ENCODE assay signal across 17 cellular contexts in genomic region chr3:10285742-10286524, GRCh38. TPM values are rescaled to one million over a fixed set of nuclear protein-coding genes. Genes with fewer than 3 reads are reported as not detected.
DNase-seq lines count a peak whose midpoint lies in the region; TF ChIP-seq lines count a peak whose summit lies in the region.
"Had no signal": no experiment of that assay in that cellular context is flagged by ENCODE, and none has a peak within 500 bp of the region (broad histone marks: within the 10 kb centered on the region; RNA-seq: fewer than 3 reads in every experiment).

No MANE protein-coding gene starts in this region.

- no peaks in the 10 kb centered on the region for H3K79me2 ChIP-seq in Karpas-422 (ENCODE audit: low read length)
- no peaks in the 10 kb centered on the region for H3K79me2 ChIP-seq in neural progenitor cell (ENCODE audit: low read depth)

- no peaks in the 10 kb centered on the region for H3K27me3 ChIP-seq in CD8-positive, alpha-beta memory T cell (ENCODE audit: insufficient read depth, low read length, poor library complexity, severe bottlenecking)
- no peaks in the 10 kb centered on the region for H3K27me3 ChIP-seq in Karpas-422 (ENCODE audit: low read length)
- H3K27me3 ChIP-seq in neural progenitor cell = no peaks in the 10 kb centered on the region
- no peaks in the 10 kb centered on the region for H3K27me3 ChIP-seq in H7 (ENCODE audit: control insufficient read depth, insufficient read depth, low read length)

- H3K9ac ChIP-seq in Karpas-422 (ENCODE audit: low read length) (no peak overlapping the region), neural progenitor cell (no peak overlapping the region)

- TF ChIP-seq CTCF in neural progenitor cell (IDR thresholded peaks at IDR 0.05) (no peak), GM13976 (IDR thresholded peaks at IDR 0.05; ENCODE audit: borderline replicate concordance, control extremely low read depth, extremely low read depth, insufficient read depth, missing control alignments) (no peak)

- no peak overlapping the region for H2AFZ ChIP-seq in Karpas-422 (ENCODE audit: low read length)
- no peak overlapping the region for H2AFZ ChIP-seq in neural progenitor cell (replicated peaks)

- no peaks in the 10 kb centered on the region for H4K20me1 ChIP-seq in Karpas-422 (ENCODE audit: insufficient read depth, low read depth, low read length)
- H4K20me1 ChIP-seq in neural progenitor cell (ENCODE audit: low read depth) = no peaks in the 10 kb centered on the region

- H3K4me1 Mint-ChIP-seq in CD8-positive, alpha-beta memory T cell = peaks cover 24 to 45% (median 24%) of the 10 kb centered on the region in 3 donors
- peaks cover 26% of the 10 kb centered on the region for H3K4me1 Mint-ChIP-seq in neural progenitor cell

- peak overlapping the region in 5 of 8 donors; percentile 29 to 77 (median 51) for H3K27ac Mint-ChIP-seq in CD8-positive, alpha-beta memory T cell
- peak overlapping the region; percentile 90 for H3K27ac Mint-ChIP-seq in neural progenitor cell

- CTCF ChIA-PET in CD8-positive, alpha-beta memory T cell (lab: Charles Lee) = interaction anchor here (0.7 to 2.7 kb wide), 3 partner anchors 145 to 354 kb away, joined by 3 to 13 read pairs (median 3); partner anchors contain the start of genes CRELD1 and VHL

- no peaks in the 10 kb centered on the region for H3K27me3 Mint-ChIP-seq in CD8-positive, alpha-beta memory T cell
- H3K27me3 Mint-ChIP-seq in neural progenitor cell (ENCODE audit: insufficient read depth, low read depth) = peaks cover 2% of the 10 kb centered on the region
- H3K27me3 Mint-ChIP-seq: CD4-positive, CD25-positive, alpha-beta regulatory T cell; central memory CD8-positive, alpha-beta T cell; naive thymus-derived CD8-positive, alpha-beta T cell; T-cell had no signal

- no peaks in the 10 kb centered on the region for H3K9me2 ChIP-seq in Karpas-422 (replicated peaks; ENCODE audit: insufficient read depth, low read length)

- no peak overlapping the region for H3K4me3 Mint-ChIP-seq in CD8-positive, alpha-beta memory T cell
- no peak overlapping the region for H3K4me3 Mint-ChIP-seq in neural progenitor cell
- H3K4me3 Mint-ChIP-seq: CD4-positive, CD25-positive, alpha-beta regulatory T cell; central memory CD8-positive, alpha-beta T cell; T-cell had no signal

- no peaks in the 10 kb centered on the region for H3F3A ChIP-seq in neural progenitor cell (ENCODE audit: low read depth)

- H3K9me3 ChIP-seq in CD8-positive, alpha-beta memory T cell (ENCODE audit: low read length) = no peaks in the 10 kb centered on the region
- H3K9me3 ChIP-seq in Karpas-422 (ENCODE audit: low read length) (no peaks in the 10 kb centered on the region), neural progenitor cell (ENCODE audit: low read depth) (no peaks in the 10 kb centered on the region)

- no peak for DNase-seq in CD8-positive, alpha-beta memory T cell
- DNase-seq in Karpas-422 (no peak), caudate nucleus (lab: John Stamatoyannopoulos, UW) (peak in 41 of 61 donors; percentile 12 to 94 (median 48)), neural progenitor cell (ENCODE audit: low spot score) (no peak), H7 (no peak), foreskin melanocyte (no peak), GM13976 (ENCODE audit: low spot score) (no peak)
- DNase-seq: activated naive CD4-positive, alpha-beta T cell; NCI-H1930; stimulated activated naive CD4-positive, alpha-beta T cell treated with Interleukin-2 at 50 U/mL for 16 hours had no signal

- no peaks in the 10 kb centered on the region for H3K9me3 Mint-ChIP-seq in CD8-positive, alpha-beta memory T cell
- no peaks in the 10 kb centered on the region for H3K9me3 Mint-ChIP-seq in neural progenitor cell
- H3K9me3 Mint-ChIP-seq: CD4-positive, CD25-positive, alpha-beta regulatory T cell; central memory CD8-positive, alpha-beta T cell; naive thymus-derived CD8-positive, alpha-beta T cell; T-cell had no signal

- H3K36me3 ChIP-seq in CD8-positive, alpha-beta memory T cell (ENCODE audit: insufficient read depth, low read length) = peaks cover 20% of the 10 kb centered on the region
- H3K36me3 ChIP-seq in Karpas-422 (ENCODE audit: insufficient read depth, low read length) (peaks cover 18% of the 10 kb centered on the region; the same call in 1 of the 2 replicates), neural progenitor cell (no peaks in the 10 kb centered on the region), H7 (replicated peaks; ENCODE audit: control insufficient read depth, insufficient read depth, low read length) (peaks cover 12% of the 10 kb centered on the region)

- in situ Hi-C loops in GM13976 (cut with MboI; ENCODE audit: low sequenced_read_pairs, unreplicated experiment) = no loop called here

- H3K4me1 ChIP-seq in CD8-positive, alpha-beta memory T cell (ENCODE audit: insufficient read depth, low read length) = peaks cover 15% of the 10 kb centered on the region
- peaks cover 9% of the 10 kb centered on the region for H3K4me1 ChIP-seq in Karpas-422 (ENCODE audit: low read length)
- H3K4me1 ChIP-seq in neural progenitor cell = peaks cover 16% of the 10 kb centered on the region

- no peak overlapping the region for H3K27ac ChIP-seq in CD8-positive, alpha-beta memory T cell (ENCODE audit: low read depth, low read length)
- H3K27ac ChIP-seq in Karpas-422 (ENCODE audit: low read length) (0 out of 2 replicates have a peak overlapping the region, but pooled peaks have one; percentile 11), caudate nucleus (ENCODE audit: low read depth, low read length) (peak overlapping the region; percentile 71), neural progenitor cell (no peak overlapping the region)

- H3K4me2 ChIP-seq in Karpas-422 (ENCODE audit: low read depth, low read length, poor library complexity, severe bottlenecking) (no peak overlapping the region), neural progenitor cell (no peak overlapping the region)

- peaks cover 0 to 69% (median 5%) of the 10 kb centered on the region in 3 donors for H3K36me3 Mint-ChIP-seq in CD8-positive, alpha-beta memory T cell
- peaks cover 8% of the 10 kb centered on the region for H3K36me3 Mint-ChIP-seq in neural progenitor cell
- H3K36me3 Mint-ChIP-seq: CD4-positive, CD25-positive, alpha-beta regulatory T cell had no signal

- POLR2A ChIA-PET in CD8-positive, alpha-beta memory T cell (lab: Charles Lee) = no interaction called here

- no peak overlapping the region for H3K4me3 ChIP-seq in CD8-positive, alpha-beta memory T cell (ENCODE audit: low read length)
- no peak overlapping the region for H3K4me3 ChIP-seq in Karpas-422 (ENCODE audit: low read length)
- H3K4me3 ChIP-seq in neural progenitor cell = no peak overlapping the region
- no peak overlapping the region for H3K4me3 ChIP-seq in H7 (ENCODE audit: insufficient read depth, low read depth, low read length)
- H3K4me3 ChIP-seq: K562 had no signal

RNA-seq across cellular contexts. Expression of gene GHRL, which starts 6.8 kb away (rescaled TPM):
- under 1 TPM in 1 of 2 experiments, not detected in 1; 0.69 TPM for total RNA-seq in CD8-positive, alpha-beta memory T cell
- polyA plus RNA-seq in CD8-positive, alpha-beta memory T cell = 0.16 TPM
- total RNA-seq in Karpas-422 (2014; rRNA removed; shearing (Covaris generic); ENCODE audit: low replicate concordance) = 1.1 TPM in 1 of 2 replicates, not detected in the other
- not detected in 2 replicates for total RNA-seq in neural progenitor cell (ENCODE audit: low replicate concordance)
- not detected in 2 replicates for total RNA-seq in H7 (2014; rRNA removed; shearing (Covaris generic))
- total RNA-seq: endothelial cell of umbilical vein, RPMI7951 had no signal
- polyA plus RNA-seq: endothelial cell of umbilical vein had no signal

RNA-seq across cellular contexts. Expression of gene SEC13, which starts 35.0 kb away (rescaled TPM):
- total RNA-seq in CD8-positive, alpha-beta memory T cell = 100 to 1,000 TPM; 110 TPM
- 134 TPM for polyA plus RNA-seq in CD8-positive, alpha-beta memory T cell
- total RNA-seq in Karpas-422 (2014; rRNA removed; shearing (Covaris generic); ENCODE audit: low replicate concordance) = 48.6 and 77.1 TPM in 2 replicates
- 61.2 and 91.2 TPM in 2 replicates for total RNA-seq in neural progenitor cell (ENCODE audit: low replicate concordance)
- total RNA-seq in H7 (2014; rRNA removed; shearing (Covaris generic)) = 193 and 204 TPM in 2 replicates

RNA-seq across cellular contexts. Expression of gene TATDN2, which starts 37.7 kb away (rescaled TPM):
- total RNA-seq in CD8-positive, alpha-beta memory T cell = 10 to 100 TPM; 57.6 to 60.0 TPM
- 23.3 TPM for polyA plus RNA-seq in CD8-positive, alpha-beta memory T cell
- total RNA-seq in Karpas-422 (2014; rRNA removed; shearing (Covaris generic); ENCODE audit: low replicate concordance) = 17.6 and 20.8 TPM in 2 replicates
- 11.7 and 14.9 TPM in 2 replicates for total RNA-seq in neural progenitor cell (ENCODE audit: low replicate concordance)
- 5.3 and 9.8 TPM in 2 replicates for total RNA-seq in H7 (2014; rRNA removed; shearing (Covaris generic))

Comparison
In these comparisons a context has a peak if more than half of its experiments do, and no peak if none do; other contexts are left out.
1. DNase-seq: peak in caudate nucleus (41 of 61); none in CD8-positive, alpha-beta memory T cell (0 of 5), Karpas-422 (single experiment), neural progenitor cell (single experiment), H7 (single experiment), foreskin melanocyte (single experiment) and GM13976 (single experiment).
2. H3K27ac ChIP-seq: peak in Karpas-422 (single experiment) and caudate nucleus (single experiment); none in CD8-positive, alpha-beta memory T cell (single experiment) and neural progenitor cell (single experiment).